ENCODE assay signal across 31 cellular contexts in the genomic region with DNA sequence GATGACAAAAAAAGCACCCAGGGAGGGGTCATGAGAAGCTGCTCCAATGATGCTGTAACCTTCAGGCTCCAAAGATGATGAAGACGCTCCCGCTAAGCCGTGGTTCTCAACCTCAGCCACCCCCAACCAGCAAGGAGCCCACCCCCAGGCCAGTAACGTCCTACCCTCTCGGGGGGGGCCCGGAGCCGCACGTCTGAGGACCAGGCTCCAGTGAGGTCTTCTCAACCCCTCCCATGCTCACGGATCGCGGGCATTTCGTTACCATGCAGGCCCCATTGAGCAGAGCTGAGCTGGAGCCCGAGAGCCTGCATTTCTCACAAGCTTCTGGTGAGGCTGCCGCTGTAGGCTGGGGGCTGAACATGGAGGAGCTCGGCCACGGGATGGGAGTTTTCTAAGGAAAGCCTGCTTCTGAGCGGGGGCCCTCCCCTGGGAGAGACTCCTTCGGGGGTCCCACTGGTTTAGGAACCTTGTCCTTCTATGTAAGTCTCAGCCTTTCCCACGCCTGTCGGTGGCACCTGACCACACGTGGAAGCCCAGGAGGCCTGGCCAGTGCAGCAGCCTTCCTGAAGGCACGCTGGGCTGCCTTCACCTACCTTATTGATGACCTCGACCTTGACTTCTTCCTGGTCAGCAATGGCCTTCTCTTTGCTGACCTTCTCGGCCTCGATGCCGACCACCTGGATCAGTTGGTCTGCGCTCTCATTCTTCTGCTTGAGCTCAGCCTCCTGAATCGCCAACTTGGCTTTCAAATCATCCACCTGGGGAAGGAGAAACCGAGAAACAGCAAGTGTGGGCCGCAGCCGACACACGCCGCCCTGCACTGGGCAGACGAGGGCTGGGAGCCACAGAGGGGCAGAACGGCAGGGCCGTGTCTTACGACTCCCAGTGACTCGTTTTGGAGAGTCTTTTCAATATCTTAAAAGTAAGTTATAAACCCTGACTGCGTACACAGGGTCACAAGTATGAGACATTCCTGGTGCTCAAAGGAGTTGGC.
"Had no signal": no experiment of that assay in that cellular context is flagged by ENCODE, and none has a peak within 500 bp of the region (broad histone marks: within the 10 kb centered on the region; RNA-seq: fewer than 3 reads in every experiment).

No MANE protein-coding gene starts in this region.

- H3K27ac Mint-ChIP-seq: mesothelial cell of epicardium; natural killer cell; nephron progenitor cell; progenitor cell of endocrine pancreas; stimulated activated naive B cell treated with anti-CD40 and anti-IgM and Interleukin-4, amounts not matched to agents 10 μg/mL and 1 μg/mL and 100 μg/mL, for 72 hours had no signal

- ATAC-seq: heart right ventricle; left cardiac atrium; left lung; natural killer cell; sciatic nerve; stimulated activated naive B cell treated with anti-CD40 and anti-IgM and Interleukin-4, amounts not matched to agents 10 μg/mL and 1 μg/mL and 100 μg/mL, for 72 hours; stimulated activated naive CD8-positive, alpha-beta T cell treated with anti-CD3 and anti-CD28 coated beads, Interleukin-15, Interleukin-2, amounts not matched to agents 100 U/mL and 50 U/mL, for 24 hours; upper lobe of right lung had no signal

- H3K4me1 ChIP-seq: heart right ventricle, left lung, right atrium auricular region, stomach, suprapubic skin, tibial artery, upper lobe of right lung had no signal

- DNase-seq: heart right ventricle; kidney glomerular epithelial cell; left cardiac atrium; mesendoderm; naive B cell; natural killer cell; nephron progenitor cell; occipital lobe; ovary; stimulated activated CD4-positive, alpha-beta T cell treated with anti-CD3 and anti-CD28 coated beads, Interleukin-12 subunit alpha, Interleukin-12 subunit beta, amount 100 ng/mL, for 4 hours; stimulated activated CD4-positive, alpha-beta T cell treated with anti-CD3 and anti-CD28 coated beads, Interleukin-15, amount 100 ng/mL, for 24 hours; stimulated activated CD4-positive, alpha-beta T cell treated with anti-CD3 and anti-CD28 coated beads, Interleukin-2, amount 100 ng/mL, for 24 hours; stimulated activated CD4-positive, alpha-beta T cell treated with anti-CD3 and anti-CD28 coated beads, Interleukin-4, amount 100 ng/mL, for 1 hour; stimulated activated naive B cell treated with anti-CD40 and anti-IgM and Interleukin-4, amounts not matched to agents 10 μg/mL and 1 μg/mL and 100 μg/mL, for 72 hours; stimulated activated naive CD8-positive, alpha-beta T cell treated with anti-CD3 and anti-CD28 coated beads, Interleukin-15, Interleukin-2, amounts not matched to agents 100 U/mL and 50 U/mL, for 24 hours; stomach; tibial artery; trophoblast cell; upper lobe of right lung had no signal

- H3K79me2 ChIP-seq: hepatocyte had no signal

- H3K4me2 ChIP-seq: hepatocyte had no signal

- H2AFZ ChIP-seq: hepatocyte had no signal

- H3K4me1 Mint-ChIP-seq: mesothelial cell of epicardium; naive B cell; natural killer cell; stimulated activated naive B cell treated with anti-CD40 and anti-IgM and Interleukin-4, amounts not matched to agents 10 μg/mL and 1 μg/mL and 100 μg/mL, for 72 hours had no signal

- H3K36me3 ChIP-seq: heart right ventricle, left lung, neutrophil, ovary, right atrium auricular region, stomach, suprapubic skin, thoracic aorta, tibial artery, upper lobe of right lung had no signal

- H3K9me3 Mint-ChIP-seq: naive B cell; natural killer cell; stimulated activated naive B cell treated with anti-CD40 and anti-IgM and Interleukin-4, amounts not matched to agents 10 μg/mL and 1 μg/mL and 100 μg/mL, for 72 hours had no signal

- H3K36me3 Mint-ChIP-seq: mesothelial cell of epicardium; naive B cell; natural killer cell; stimulated activated naive B cell treated with anti-CD40 and anti-IgM and Interleukin-4, amounts not matched to agents 10 μg/mL and 1 μg/mL and 100 μg/mL, for 72 hours had no signal

- H3K27me3 ChIP-seq: heart right ventricle, hepatocyte, left lung, neutrophil, ovary, right atrium auricular region, suprapubic skin, upper lobe of right lung had no signal

- H3K27ac ChIP-seq: heart right ventricle, hepatocyte, left lung, neutrophil, ovary, right atrium auricular region, skin epidermis, stomach, suprapubic skin, thoracic aorta, tibial artery, upper lobe of right lung had no signal

- H3K4me3 Mint-ChIP-seq: mesothelial cell of epicardium; naive B cell; natural killer cell; nephron progenitor cell; stimulated activated naive B cell treated with anti-CD40 and anti-IgM and Interleukin-4, amounts not matched to agents 10 μg/mL and 1 μg/mL and 100 μg/mL, for 72 hours had no signal

- H3K27me3 Mint-ChIP-seq: naive B cell, progenitor cell of endocrine pancreas had no signal

- H3K4me3 ChIP-seq: heart right ventricle, hepatocyte, left lung, lung, ovary, right atrium auricular region, skin epidermis, stomach, suprapubic skin, thoracic aorta, tibial artery, upper lobe of right lung had no signal

- FAIRE-seq: keratinocyte had no signal

- H3K9me3 ChIP-seq: heart right ventricle, left lung, neutrophil, ovary, right atrium auricular region, stomach, suprapubic skin, thoracic aorta, tibial artery, upper lobe of right lung had no signal
